In genomic region chr1:55669308-55669707, GRCh38 we compare ENCODE assay signal across 16 cellular contexts.
A peak's percentile ranks its signal among the peaks of the same experiment; 100 is the strongest.
DNase-seq lines count a peak whose midpoint lies in the region; ATAC-seq and TF ChIP-seq lines count a peak whose summit lies in the region.
"Had no signal": no experiment of that assay in that cellular context is flagged by ENCODE, and none has a peak within 500 bp of the region (broad histone marks: within the 10 kb centered on the region; RNA-seq: fewer than 3 reads in every experiment).

No MANE protein-coding gene starts in this region.

- POLR2A ChIA-PET in OCI-LY7 (lab: Charles Lee) = no interaction called here

- H3K9me2 ChIP-seq in OCI-LY7 (ENCODE audit: insufficient read depth, low read length) = no peaks in the 10 kb centered on the region

- H3K4me3 ChIP-seq in esophagus muscularis mucosa (no peak overlapping the region), stomach (no peak overlapping the region), OCI-LY7 (ENCODE audit: low read depth, low read length, poor library complexity, severe bottlenecking) (no peak overlapping the region)
- H3K4me3 ChIP-seq: adrenal gland, skin epidermis had no signal

- no peak overlapping the region for H2AFZ ChIP-seq in OCI-LY7 (ENCODE audit: low read length)

- no peak for ATAC-seq in GM21619 (IDR thresholded peaks at IDR 0.05; ENCODE audit: unreplicated experiment)
- ATAC-seq: naive thymus-derived CD8-positive, alpha-beta T cell had no signal

- H3K9me3 ChIP-seq in esophagus muscularis mucosa = no peaks in the 10 kb centered on the region
- H3K9me3 ChIP-seq in stomach = no peaks in the 10 kb centered on the region
- H3K9me3 ChIP-seq in OCI-LY7 (ENCODE audit: low read length) = no peaks in the 10 kb centered on the region
- H3K9me3 ChIP-seq: adrenal gland, BE2C had no signal

- peak overlapping the region; percentile 42 to 63 (median 56) for H3K27ac ChIP-seq in esophagus muscularis mucosa (replicated peaks in 1 of 4)
- peak overlapping the region in 3 of 5 donors; percentile 13 to 61 (median 42) for H3K27ac ChIP-seq in stomach
- H3K27ac ChIP-seq in OCI-LY7 (ENCODE audit: low read depth, low read length, poor library complexity, severe bottlenecking) = no peak overlapping the region

- no TSS peak for BruUV-seq in OCI-LY7 (replicated peaks; lab: Mats Ljungman, UMichigan)

- in situ Hi-C loops in GM13976 (cut with MboI; ENCODE audit: low sequenced_read_pairs, unreplicated experiment) = no loop called here

- intact Hi-C loops in esophagus muscularis mucosa (cut with DNase I) = no loop called here
- intact Hi-C loops in stomach (cut with DNase I; ENCODE audit: low total_unique reads) = no loop called here
- intact Hi-C loops in OCI-LY7 (cut with micrococcal nuclease; ENCODE audit: unreplicated experiment) = no loop called here

- no peaks in the 10 kb centered on the region for H3K27me3 ChIP-seq in esophagus muscularis mucosa
- no peaks in the 10 kb centered on the region for H3K27me3 ChIP-seq in stomach
- H3K27me3 ChIP-seq: adrenal gland, BE2C had no signal

- no peaks in the 10 kb centered on the region for H4K20me1 ChIP-seq in OCI-LY7 (ENCODE audit: insufficient read depth, low read length)

- no peak for TF ChIP-seq EP300 in esophagus muscularis mucosa (IDR thresholded peaks at IDR 0.05)
- TF ChIP-seq EP300 in stomach (IDR thresholded peaks at IDR 0.05) = no peak

- 62% methylated on average over 3 of the region's 3 CpGs for WGBS in esophagus muscularis mucosa
- 38 to 45% (median 43%) methylated on average over 3 of the region's 3 CpGs for WGBS in stomach, 5 donors

- H3K79me2 ChIP-seq in OCI-LY7 (ENCODE audit: insufficient read depth, low read depth, low read length) = no peaks in the 10 kb centered on the region

- TF ChIP-seq POLR2A in esophagus muscularis mucosa (IDR thresholded peaks at IDR 0.05; ENCODE audit: low read depth) (no peak), stomach (IDR thresholded peaks at IDR 0.05) (no peak)

- H3K4me1 ChIP-seq in esophagus muscularis mucosa (peaks cover 0 to 14% (median 2%) of the 10 kb centered on the region in 4 donors), stomach (no peaks in the 10 kb centered on the region), OCI-LY7 (ENCODE audit: insufficient read depth, low read length, poor library complexity, severe bottlenecking) (no peaks in the 10 kb centered on the region)
- H3K4me1 ChIP-seq: adrenal gland, BE2C had no signal

- DNase-seq in ELF-1 (ENCODE audit: low read depth, low spot score) = peak; percentile 17
- DNase-seq in esophagus muscularis mucosa (ENCODE audit: extremely low spot score) = no peak
- peak; percentile 55 for DNase-seq in iris pigment epithelial cell (ENCODE audit: low read depth)
- no peak for DNase-seq in stomach
- DNase-seq in OCI-LY7 (ENCODE audit: low spot score) = no peak
- DNase-seq in GM19238 (ENCODE audit: insufficient read length, low spot score) = no peak
- DNase-seq in GM13976 (ENCODE audit: low spot score) = no peak
- DNase-seq: activated CD4-positive, alpha-beta T cell treated with anti-CD3 and anti-CD28 coated beads, Interleukin-2, amount 50 U/mL, for 1 hour; activated T-cell treated with anti-CD3 and anti-CD28 coated beads, Interleukin-2, amount 50 U/mL, for 48 hours; adrenal gland; BE2C; naive thymus-derived CD8-positive, alpha-beta T cell; NCI-H2107; SIG-M5 had no signal

- CTCF ChIA-PET in OCI-LY7 (lab: Charles Lee; ENCODE audit: unreplicated experiment) = no interaction called here

- H3K36me3 ChIP-seq in esophagus muscularis mucosa (no peaks in the 10 kb centered on the region), stomach (no peaks in the 10 kb centered on the region), OCI-LY7 (ENCODE audit: insufficient read depth, low read length) (no peaks in the 10 kb centered on the region)
- H3K36me3 ChIP-seq: adrenal gland, BE2C had no signal

- TF ChIP-seq CTCF in esophagus muscularis mucosa (IDR thresholded peaks at IDR 0.05) (no peak), stomach (IDR thresholded peaks at IDR 0.05) (no peak), OCI-LY7 (conservative IDR thresholded peaks at IDR 0.05; ENCODE audit: low read length) (no peak), GM13976 (IDR thresholded peaks at IDR 0.05; ENCODE audit: borderline replicate concordance, control extremely low read depth, extremely low read depth, insufficient read depth, missing control alignments) (no peak)

- H3K4me2 ChIP-seq in OCI-LY7 (ENCODE audit: low read length) = no peak overlapping the region

Comparison
In these comparisons a context has a peak if more than half of its experiments do, and no peak if none do; other contexts are left out.
1. DNase-seq: peak in ELF-1 (single experiment) and iris pigment epithelial cell (single experiment); none in esophagus muscularis mucosa (single experiment), stomach (single experiment), OCI-LY7 (single experiment), GM19238 (single experiment) and GM13976 (single experiment).